In the genomic region with DNA sequence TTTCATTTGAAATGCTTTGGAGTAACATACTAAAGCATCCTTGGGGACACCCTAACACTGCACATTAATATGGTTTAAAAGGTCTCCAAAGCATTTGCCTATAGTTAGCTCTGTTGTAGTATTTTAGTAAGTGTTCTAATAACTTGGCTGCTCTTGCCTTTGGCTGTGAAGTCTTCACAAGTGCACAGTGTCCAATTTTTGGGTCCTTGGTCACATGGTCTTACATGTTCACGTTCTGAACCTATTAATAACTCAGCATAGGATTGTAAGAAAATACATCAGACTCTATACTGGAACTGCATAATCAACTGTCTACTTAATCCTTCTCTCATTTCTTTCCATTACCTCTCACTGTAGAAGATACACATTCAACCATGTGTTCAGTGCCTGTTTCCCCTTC, we compare ENCODE assay signal across 23 cellular contexts. TPM values are rescaled to one million over a fixed set of nuclear protein-coding genes. Genes with fewer than 3 reads are reported as not detected.
"Had no signal": no experiment of that assay in that cellular context is flagged by ENCODE, and none has a peak within 500 bp of the region (broad histone marks: within the 10 kb centered on the region; RNA-seq: fewer than 3 reads in every experiment).

No MANE protein-coding gene starts in this region.

- H3K27ac ChIP-seq: SJSA1, SK-N-MC had no signal

- H3K4me3 ChIP-seq: MG63, SJSA1, SK-N-MC had no signal

- H3K9me3 ChIP-seq: MG63, SJSA1 had no signal

- DNase-seq: IMR-90, Karpas-422, KG1, MG63, NCI-H1092, NCI-H1105 treated with DMSO at 0.1 percent for 48 hours, NCI-H1417 treated with DMSO at 0.1 percent for 48 hours, NCI-H146, NCI-H1694 treated with DMSO at 0.1 percent for 48 hours, NCI-H1930, NCI-H2081, NCI-H2171, NCI-H226, NCI-H446, NCI-H510A, NCI-H524 treated with DMSO at 0.1 percent for 48 hours, NCI-H69, NCI-H774, RPMI8226, SIG-M5 had no signal

- H3K27me3 ChIP-seq: MG63, SJSA1 had no signal

- H3K36me3 ChIP-seq: MG63, SJSA1 had no signal

- H3K4me1 ChIP-seq: SJSA1 had no signal

- ATAC-seq: HepG2 had no signal

RNA-seq across cellular contexts. Expression of a gene that starts 17.4 kb away (rescaled TPM):
- total RNA-seq: HepG2, SJSA1 had no signal
